Comparison of ENCODE assay signal across 8 cellular contexts in genomic region chr9:41232326-41232725, GRCh38. TPM values are rescaled to one million over a fixed set of nuclear protein-coding genes. Genes with fewer than 3 reads are reported as not detected.
DNase-seq lines count a peak whose midpoint lies in the region; ATAC-seq, FAIRE-seq and TF ChIP-seq lines count a peak whose summit lies in the region.
"Not testable (repeated sequence)": the region's sequence is repeated elsewhere in the genome, so short reads cannot be mapped to it uniquely, and the experiment has no call there.

No MANE protein-coding gene starts in this region.

- not testable (repeated sequence) for H3K4me2 ChIP-seq in HepG2 (ENCODE audit: low read depth, low read length)

- H3K9me3 Mint-ChIP-seq in activated T-helper 17 cell treated with anti-CD3 and anti-CD28 coated beads, Interleukin-2, amount 50 U/mL, for 72 hours: not testable (repeated sequence)

- DNase-seq in G401 (ENCODE audit: low spot score): peak; percentile 12
- DNase-seq in RWPE2 (ENCODE audit: low spot score): peak; percentile 78
- DNase-seq in coronary artery (ENCODE audit: low spot score): peak; percentile 77
- peak in 1 of 2 donors; percentile 15 for DNase-seq in heart right ventricle
- DNase-seq in HepG2 (ENCODE audit: low spot score); thoracic aorta (ENCODE audit: low spot score): not testable (repeated sequence)
- DNase-seq in pons (ENCODE audit: low spot score): peak; percentile 6

- not testable (repeated sequence) for H3K4me3 ChIP-seq in RWPE2 (ENCODE audit: severe bottlenecking); coronary artery; heart right ventricle; HepG2 (replicated peaks in 1 of 3; ENCODE audit: insufficient read depth in 1 of 3, low read depth in 2 of 3, low read length in 3 of 3); thoracic aorta

- H3K4me1 Mint-ChIP-seq in activated T-helper 17 cell treated with anti-CD3 and anti-CD28 coated beads, Interleukin-2, amount 50 U/mL, for 72 hours: not testable (repeated sequence)

- POLR2A ChIA-PET in HepG2 (lab: Yijun Ruan, JAX): not testable (repeated sequence)

- not testable (repeated sequence) for H3K27me3 Mint-ChIP-seq in activated T-helper 17 cell treated with anti-CD3 and anti-CD28 coated beads, Interleukin-2, amount 50 U/mL, for 72 hours

- not testable (repeated sequence) for H3K27me3 ChIP-seq in RWPE2 (ENCODE audit: insufficient read depth, poor library complexity, severe bottlenecking); heart right ventricle; HepG2 (ENCODE audit: control insufficient read depth in 1 of 2, insufficient read depth in 2 of 2, low read length in 2 of 2); thoracic aorta (replicated peaks; ENCODE audit: insufficient read depth)

- in situ Hi-C loops in G401 (cut with HindIII; ENCODE audit: low sequenced_read_pairs); HepG2 (cut with HindIII; ENCODE audit: extremely low pct_ligation_motif_present, low pct_unique_long_range_greater_than_20kb): not testable (repeated sequence)

- H3K4me1 ChIP-seq in RWPE2 (ENCODE audit: insufficient read depth, poor library complexity, severe bottlenecking); heart right ventricle; HepG2 (ENCODE audit: insufficient read depth, low read length); thoracic aorta (ENCODE audit: control insufficient read depth in 1 of 2, low read depth in 2 of 2): not testable (repeated sequence)

- not testable (repeated sequence) for BruUV-seq in HepG2 (replicated peaks; lab: Mats Ljungman, UMichigan)

- H3K79me2 ChIP-seq in HepG2 (ENCODE audit: insufficient read depth, low read length): not testable (repeated sequence)

- TF ChIP-seq EP300 in HepG2 (IDR thresholded peaks at IDR 0.05; ENCODE audit: low read depth in 2 of 2, low read length in 2 of 2); HepG2 (CRISPR knock-in tag; IDR thresholded peaks at IDR 0.05; ENCODE audit: borderline replicate concordance): not testable (repeated sequence)

- not testable (repeated sequence) for H3K27ac Mint-ChIP-seq in activated T-helper 17 cell treated with anti-CD3 and anti-CD28 coated beads, Interleukin-2, amount 50 U/mL, for 72 hours

- not testable (repeated sequence) for TF ChIP-seq CTCF in RWPE2 (IDR thresholded peaks at IDR 0.05; ENCODE audit: poor library complexity, severe bottlenecking); coronary artery (IDR thresholded peaks at IDR 0.05); heart right ventricle (IDR thresholded peaks at IDR 0.05); HepG2 (CRISPR knock-in tag; IDR thresholded peaks at IDR 0.05); thoracic aorta (IDR thresholded peaks at IDR 0.05)

- not testable (repeated sequence) for H2AFZ ChIP-seq in HepG2 (ENCODE audit: low read length)

- TF ChIP-seq POLR2A in HepG2 (IDR thresholded peaks at IDR 0.05; ENCODE audit: insufficient read depth in 1 of 2, low read depth in 2 of 2, low read length in 2 of 2): not testable (repeated sequence)

- CTCF ChIA-PET in HepG2 (lab: Yijun Ruan, JAX; ENCODE audit: low intra/inter-chr PET ratio, low total read pairs): not testable (repeated sequence)

- not testable (repeated sequence) for H4K20me1 ChIP-seq in HepG2 (ENCODE audit: insufficient read depth, low read length)

- ATAC-seq in RWPE2 (ENCODE audit: low read depth) (peak; percentile 26; the same call in 2 of the 3 replicates), heart right ventricle (peak in 5 of 8 donors; percentile 22 to 40 (median 29)), HepG2 (peak; percentile 21; the same call in 2 of the 3 replicates), thoracic aorta (ENCODE audit: insufficient number of reproducible peaks, low FRiP score, low read depth) (peak; percentile 59)
- ATAC-seq in activated T-helper 17 cell treated with anti-CD3 and anti-CD28 coated beads, Interleukin-2, amount 50 U/mL, for 72 hours (replicated peaks): peak; percentile 12

- not testable (repeated sequence) for H3K9ac ChIP-seq in HepG2 (ENCODE audit: insufficient read depth, low read depth, low read length)

- H3K36me3 ChIP-seq in RWPE2 (ENCODE audit: low read depth); heart right ventricle; HepG2 (replicated peaks in 1 of 2; ENCODE audit: control insufficient read depth in 1 of 2, insufficient read depth in 2 of 2, low read length in 2 of 2); thoracic aorta: not testable (repeated sequence)

- not testable (repeated sequence) for H3K4me3 Mint-ChIP-seq in activated T-helper 17 cell treated with anti-CD3 and anti-CD28 coated beads, Interleukin-2, amount 50 U/mL, for 72 hours

- not testable (repeated sequence) for H3K27ac ChIP-seq in RWPE2 (ENCODE audit: poor library complexity, severe bottlenecking); coronary artery; heart right ventricle; HepG2 (ENCODE audit: extremely low read length, insufficient read depth, low read length); thoracic aorta

- not testable (repeated sequence) for FAIRE-seq in HepG2 (lab: Jason Lieb, UNC)

- TF ChIP-seq RAD21 in HepG2 (CRISPR knock-in tag; IDR thresholded peaks at IDR 0.05): not testable (repeated sequence)

- not testable (repeated sequence) for H3K9me3 ChIP-seq in RWPE2 (ENCODE audit: severe bottlenecking); thoracic aorta
- peaks cover 0 to 25% (median 7%) of the 10 kb centered on the region in 11 donors for H3K9me3 ChIP-seq in heart right ventricle
- H3K9me3 ChIP-seq in HepG2 (ENCODE audit: low read length): peaks cover 52% of the 10 kb centered on the region

- H3K36me3 Mint-ChIP-seq in activated T-helper 17 cell treated with anti-CD3 and anti-CD28 coated beads, Interleukin-2, amount 50 U/mL, for 72 hours (ENCODE audit: low read depth): not testable (repeated sequence)

- 83 to 84% methylated on average over 10 of the region's 10 CpGs for WGBS in heart right ventricle, 2 donors
- 39% methylated on average over 10 of the region's 10 CpGs for WGBS in HepG2 (ENCODE audit: low lambda C conversion rate)

- intact Hi-C loops in heart right ventricle (cut with DNase I); HepG2 (cut with micrococcal nuclease; ENCODE audit: unreplicated experiment): not testable (repeated sequence)

RNA-seq across cellular contexts. Expression of gene ZNG1F, which starts 43.2 kb away (rescaled TPM):
- total RNA-seq in G401 (2014; rRNA removed; shearing (Covaris generic)): 1.0 and 2.5 TPM in 2 replicates
- 10 to 100 TPM; 12.2 to 13.0 TPM for total RNA-seq in activated T-helper 17 cell treated with anti-CD3 and anti-CD28 coated beads, Interleukin-2, amount 50 U/mL, for 72 hours
- total RNA-seq in heart right ventricle: 1 to 10 TPM; 1.3 to 7.2 (median 3.2) TPM
- 1 to 10 TPM; 2.8 to 9.2 TPM for polyA plus RNA-seq in heart right ventricle
- total RNA-seq in HepG2 (2016; rRNA removed; fragmentation: Illumina TruSeq; extraction: Trizol): 15.4 and 20.9 TPM in 2 replicates
- total RNA-seq in HepG2 (2016; cell fraction: cytosol; rRNA removed; fragmentation: Illumina TruSeq; extraction: Trizol; ENCODE audit: low read depth): 10.4 and 12.5 TPM in 2 replicates
- 14.7 and 22.6 TPM in 2 replicates for total RNA-seq in HepG2 (2016; cell fraction: insoluble cytoplasmic fraction; rRNA removed; fragmentation: Illumina TruSeq; extraction: Trizol)
- total RNA-seq in HepG2 (2016; cell fraction: membrane; rRNA removed; fragmentation: Illumina TruSeq; extraction: Trizol): 9.0 and 10.5 TPM in 2 replicates
- total RNA-seq in HepG2 (2016; cell fraction: nucleus; rRNA removed; fragmentation: Illumina TruSeq; extraction: Trizol): 40.5 and 43.0 TPM in 2 replicates
- polyA plus RNA-seq in HepG2 (2011; rRNA removed): 9.5 and 12.7 TPM in 2 replicates
- 6.6 and 7.6 TPM in 2 replicates for polyA plus RNA-seq in HepG2 (2011; cell fraction: cytosol; rRNA removed)
- polyA plus RNA-seq in HepG2 (2011; cell fraction: nucleus; rRNA removed): 33.6 and 36.6 TPM in 2 replicates
- polyA plus RNA-seq in HepG2 (2012): 13.9 and 17.4 TPM in 2 replicates
- 4.7 and 11.9 TPM in 2 replicates for polyA plus RNA-seq in HepG2 (2016; cell fraction: cytosol; fragmentation: Illumina TruSeq; extraction: Trizol; ENCODE audit: low read depth)
- 14.8 and 17.5 TPM in 2 replicates for polyA plus RNA-seq in HepG2 (2016; cell fraction: insoluble cytoplasmic fraction; fragmentation: Illumina TruSeq; extraction: Trizol; ENCODE audit: low read depth)
- 13.9 and 21.3 TPM in 2 replicates for polyA plus RNA-seq in HepG2 (2016; cell fraction: membrane; fragmentation: Illumina TruSeq; extraction: Trizol; ENCODE audit: low read depth)
- polyA plus RNA-seq in HepG2 (2016; cell fraction: nucleus; fragmentation: Illumina TruSeq; extraction: Trizol; ENCODE audit: insufficient read depth, low read depth): 81.5 and 83.9 TPM in 2 replicates
- polyA minus RNA-seq in HepG2 (2011; rRNA and poly(A)+ RNA removed; ENCODE audit: low replicate concordance): 5.2 and 14.2 TPM in 2 replicates
- 0.79 and 3.9 TPM in 2 replicates for polyA minus RNA-seq in HepG2 (2011; cell fraction: cytosol; rRNA and poly(A)+ RNA removed)
- 89.5 and 97.7 TPM in 2 replicates for polyA minus RNA-seq in HepG2 (2011; cell fraction: nucleus; rRNA and poly(A)+ RNA removed)
- total RNA-seq in thoracic aorta: 10 to 100 TPM in 1 of 2 donors, 1 to 10 TPM in 1; 8.7 to 25.0 TPM
